1 cellular context compared by ENCODE assay signal in genomic region chr12:3061858-3062215, GRCh38.
TF ChIP-seq lines count a peak whose summit lies in the region.

No MANE protein-coding gene starts in this region.

TF ChIP-seq in H1, 55 proteins besides CTCF, POLR2A, EP300 and RAD21:
- TF ChIP-seq SP4 (IDR thresholded peaks at IDR 0.05; ENCODE audit: low read length) (no peak), SAP30 (IDR thresholded peaks at IDR 0.05; ENCODE audit: insufficient read depth, insufficient replicate concordance, low read length) (no peak), USF2 (IDR thresholded peaks at IDR 0.05; ENCODE audit: low read length) (no peak), RNF2 (IDR thresholded peaks at IDR 0.05; ENCODE audit: borderline replicate concordance, low read depth, low read length, missing control alignments, poor library complexity, severe bottlenecking) (no peak), NRF1 (IDR thresholded peaks at IDR 0.05; ENCODE audit: low read depth, low read length) (no peak), RBBP5 (IDR thresholded peaks at IDR 0.05; ENCODE audit: borderline replicate concordance, low read depth, low read length) (no peak), SRF (IDR thresholded peaks at IDR 0.05; ENCODE audit: low read depth, low read length) (no peak), GTF2F1 (IDR thresholded peaks at IDR 0.05; ENCODE audit: borderline replicate concordance, low read depth, low read length) (no peak), NANOG (IDR thresholded peaks at IDR 0.05; ENCODE audit: insufficient read depth, low read depth, low read length, poor library complexity, severe bottlenecking) (no peak), RFX5 (IDR thresholded peaks at IDR 0.05; ENCODE audit: borderline replicate concordance, low read depth, low read length) (no peak), PHF8 (conservative IDR thresholded peaks at IDR 0.05; ENCODE audit: low read depth, low read length) (no peak), MAFK (IDR thresholded peaks at IDR 0.05; ENCODE audit: low read depth, low read length) (no peak), ZNF274 (IDR thresholded peaks at IDR 0.05; ENCODE audit: borderline replicate concordance, extremely low read depth, low read length) (no peak), SP2 (IDR thresholded peaks at IDR 0.05; ENCODE audit: low read length) (no peak), MAX (IDR thresholded peaks at IDR 0.05) (no peak), TAF7 (optimal IDR thresholded peaks at IDR 0.05; ENCODE audit: borderline replicate concordance, low read depth, low read length) (no peak)
